Comparison of ENCODE assay signal across 8 cellular contexts in genomic region chr12:46459111-46459510, GRCh38.
DNase-seq lines count a peak whose midpoint lies in the region; FAIRE-seq and TF ChIP-seq lines count a peak whose summit lies in the region.

No MANE protein-coding gene starts in this region.

- no peak for TF ChIP-seq POLR2A in vagina (IDR thresholded peaks at IDR 0.05)

- no peaks in the 10 kb centered on the region for H3K27me3 ChIP-seq in vagina

- peak overlapping the region; percentile 47 for H3K4me3 Mint-ChIP-seq in activated T-helper 2 cell treated with anti-CD3 and anti-CD28 coated beads, Interferon-gamma antibody, Interleukin-2, Interleukin-4, amounts not matched to agents 10 μg/mL and 5 μg/mL and 100 μg/mL, durations not matched to agents 14 hours and 24 hours and 36 hours (ENCODE audit: low read depth)

- peak overlapping the region; percentile 1 for H3K27ac ChIP-seq in vagina

- H3K4me1 Mint-ChIP-seq in activated T-helper 2 cell treated with anti-CD3 and anti-CD28 coated beads, Interferon-gamma antibody, Interleukin-2, Interleukin-4, amounts not matched to agents 10 μg/mL and 5 μg/mL and 100 μg/mL, durations not matched to agents 14 hours and 24 hours and 36 hours (ENCODE audit: low read depth) = peaks cover 60% of the 10 kb centered on the region

- no peaks in the 10 kb centered on the region for H3K9me3 ChIP-seq in vagina

- peak overlapping the region; percentile 96 for H3K27ac Mint-ChIP-seq in activated T-helper 2 cell treated with anti-CD3 and anti-CD28 coated beads, Interferon-gamma antibody, Interleukin-2, Interleukin-4, amounts not matched to agents 10 μg/mL and 5 μg/mL and 100 μg/mL, durations not matched to agents 14 hours and 24 hours and 36 hours

- peaks cover under 1% of the 10 kb centered on the region for H3K36me3 Mint-ChIP-seq in activated T-helper 2 cell treated with anti-CD3 and anti-CD28 coated beads, Interferon-gamma antibody, Interleukin-2, Interleukin-4, amounts not matched to agents 10 μg/mL and 5 μg/mL and 100 μg/mL, durations not matched to agents 14 hours and 24 hours and 36 hours (ENCODE audit: low read depth)

- no peaks in the 10 kb centered on the region for H3K9me3 Mint-ChIP-seq in activated T-helper 2 cell treated with anti-CD3 and anti-CD28 coated beads, Interferon-gamma antibody, Interleukin-2, Interleukin-4, amounts not matched to agents 10 μg/mL and 5 μg/mL and 100 μg/mL, durations not matched to agents 14 hours and 24 hours and 36 hours

- intact Hi-C loops in activated T-helper 2 cell treated with anti-CD3 and anti-CD28 coated beads, Interferon-gamma antibody, Interleukin-2, Interleukin-4, amounts not matched to agents 10 μg/mL and 5 μg/mL and 100 μg/mL, durations not matched to agents 14 hours and 24 hours and 36 hours (cut with micrococcal nuclease) = loop anchor here (1.0 to 10.0 kb wide), 11 partner anchors 57 to 756 kb away; partner anchors contain the start of genes SLC38A1 and SLC38A2
- intact Hi-C loops in vagina (cut with DNase I) = no loop called here

- no peak overlapping the region for H3K4me3 ChIP-seq in vagina

- no peak for FAIRE-seq in HTR-8/SVneo (lab: Jason Lieb, UNC)

- no peaks in the 10 kb centered on the region for H3K27me3 Mint-ChIP-seq in activated T-helper 2 cell treated with anti-CD3 and anti-CD28 coated beads, Interferon-gamma antibody, Interleukin-2, Interleukin-4, amounts not matched to agents 10 μg/mL and 5 μg/mL and 100 μg/mL, durations not matched to agents 14 hours and 24 hours and 36 hours (ENCODE audit: low read depth)

- no peak for TF ChIP-seq CTCF in vagina (IDR thresholded peaks at IDR 0.05)

- DNase-seq in stimulated activated CD4-positive, alpha-beta T cell treated with anti-CD3 and anti-CD28 coated beads, Interleukin-1b, Interleukin-23, amount 100 ng/mL, for 48 hours = peak; percentile 19
- DNase-seq in stimulated activated CD4-positive, alpha-beta T cell treated with anti-CD3 and anti-CD28 coated beads, Interleukin-4, amount 100 ng/mL, for 4 hours = no peak
- DNase-seq in activated T-helper 2 cell treated with anti-CD3 and anti-CD28 coated beads, Interferon-gamma antibody, Interleukin-2, Interleukin-4, amounts not matched to agents 10 μg/mL and 5 μg/mL and 100 μg/mL, durations not matched to agents 14 hours and 24 hours and 36 hours (ENCODE audit: low spot score) = no peak
- DNase-seq in iPS DF 4.7 (ENCODE audit: extremely low read depth, low spot score) (peak; percentile 33), vagina (ENCODE audit: extremely low spot score in 2 of 2) (no peak), HuH-7 (ENCODE audit: low spot score) (no peak), HTR-8/SVneo (ENCODE audit: insufficient read length, low spot score) (no peak), CD1c-positive myeloid dendritic cell (ENCODE audit: extremely low spot score) (no peak)

- H3K4me1 ChIP-seq in vagina = peaks cover 72% of the 10 kb centered on the region

- no peaks in the 10 kb centered on the region for H3K36me3 ChIP-seq in vagina

Comparison
In these comparisons a context has a peak if more than half of its experiments do, and no peak if none do; other contexts are left out.
1. DNase-seq: peak in stimulated activated CD4-positive, alpha-beta T cell treated with anti-CD3 and anti-CD28 coated beads, Interleukin-1b, Interleukin-23, amount 100 ng/mL, for 48 hours (single experiment) and iPS DF 4.7 (single experiment); none in stimulated activated CD4-positive, alpha-beta T cell treated with anti-CD3 and anti-CD28 coated beads, Interleukin-4, amount 100 ng/mL, for 4 hours (0 of 2), activated T-helper 2 cell treated with anti-CD3 and anti-CD28 coated beads, Interferon-gamma antibody, Interleukin-2, Interleukin-4, amounts not matched to agents 10 μg/mL and 5 μg/mL and 100 μg/mL, durations not matched to agents 14 hours and 24 hours and 36 hours (single experiment), vagina (0 of 2), HuH-7 (single experiment), HTR-8/SVneo (single experiment) and CD1c-positive myeloid dendritic cell (single experiment).